Comparison of ENCODE assay signal across 13 cellular contexts in the genomic region with DNA sequence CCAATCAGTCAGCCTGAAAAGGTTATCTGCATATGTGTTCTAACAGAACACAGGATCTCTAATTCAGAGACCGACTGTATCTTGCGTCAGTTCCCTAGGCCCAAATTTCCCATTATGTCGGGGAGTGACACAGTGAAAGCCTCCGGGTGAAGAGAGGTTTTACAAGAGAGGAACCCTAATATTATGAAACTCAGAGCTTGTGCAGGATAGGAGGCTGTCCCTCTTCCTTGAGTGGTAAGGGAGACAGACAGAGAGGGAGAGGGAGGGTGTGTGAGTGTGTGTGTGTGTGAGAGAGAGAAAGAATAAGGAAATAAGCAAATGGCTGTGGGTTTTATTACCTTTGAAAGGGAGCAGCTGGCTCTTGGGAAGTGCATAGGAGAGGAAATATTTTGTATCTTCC. TPM values are rescaled to one million over a fixed set of nuclear protein-coding genes. Genes with fewer than 3 reads are reported as not detected.
A peak's percentile ranks its signal among the peaks of the same experiment; 100 is the strongest.
DNase-seq lines count a peak whose midpoint lies in the region; ATAC-seq and TF ChIP-seq lines count a peak whose summit lies in the region.
"Had no signal": no experiment of that assay in that cellular context is flagged by ENCODE, and none has a peak within 500 bp of the region (broad histone marks: within the 10 kb centered on the region; RNA-seq: fewer than 3 reads in every experiment).

No MANE protein-coding gene starts in this region.

- H3K27ac ChIP-seq in lung (ENCODE audit: low read depth in 1 of 2, low read length in 1 of 2) (peak overlapping the region in 1 of 2 donors; percentile 82), subcutaneous abdominal adipose tissue (ENCODE audit: low read depth, low read length) (peak overlapping the region; percentile 50), foreskin keratinocyte (no peak overlapping the region)

- ATAC-seq in T-helper 17 cell (no peak), lung (ENCODE audit: insufficient read depth, low FRiP score) (peak; percentile 21), HG02763 (IDR thresholded peaks at IDR 0.05; ENCODE audit: unreplicated experiment) (no peak), foreskin keratinocyte (no peak)
- ATAC-seq: stimulated activated naive CD8-positive, alpha-beta T cell treated with anti-CD3 and anti-CD28 coated beads, Interleukin-15, Interleukin-2, amounts not matched to agents 100 U/mL and 50 U/mL, for 24 hours had no signal

- CTCF ChIA-PET in activated CD4-positive, alpha-beta memory T cell treated with anti-CD3 and anti-CD28 coated beads, Interleukin-2, amount 10 ng/mL, durations not matched to agents 7 days and 5 days (lab: Charles Lee), result interaction anchor here (0.9 to 1.4 kb wide), 2 partner anchors 8 to 84 kb away, joined by 3 to 4 read pairs; a partner anchor contains a TSS
- CTCF ChIA-PET in activated CD4-positive, alpha-beta memory T cell treated with anti-CD3 and anti-CD28 coated beads for 36 hours (lab: Charles Lee), result no interaction called here

- peaks cover 34% of the 10 kb centered on the region for H3K27me3 Mint-ChIP-seq in activated CD4-positive, alpha-beta memory T cell treated with anti-CD3 and anti-CD28 coated beads, Interleukin-2, amount 10 ng/mL, durations not matched to agents 7 days and 5 days
- peaks cover 2% of the 10 kb centered on the region for H3K27me3 Mint-ChIP-seq in activated CD4-positive, alpha-beta memory T cell treated with anti-CD3 and anti-CD28 coated beads for 36 hours
- H3K27me3 Mint-ChIP-seq in T-helper 17 cell, result peaks cover 10% of the 10 kb centered on the region

- TF ChIP-seq CTCF in lung (IDR thresholded peaks at IDR 0.05; ENCODE audit: control extremely low read depth, extremely low read depth) (no peak), foreskin keratinocyte (conservative IDR thresholded peaks at IDR 0.05) (no peak)

- H3K27me3 ChIP-seq in lung (ENCODE audit: control insufficient read depth, insufficient read depth), result no peaks in the 10 kb centered on the region
- H3K27me3 ChIP-seq in subcutaneous abdominal adipose tissue (ENCODE audit: control insufficient read depth in 5 of 5, insufficient read depth in 4 of 5, low read length in 5 of 5), result no peaks in the 10 kb centered on the region
- H3K27me3 ChIP-seq in foreskin keratinocyte, result peaks cover 23% of the 10 kb centered on the region

- H3K4me3 Mint-ChIP-seq in activated CD4-positive, alpha-beta memory T cell treated with anti-CD3 and anti-CD28 coated beads, Interleukin-2, amount 10 ng/mL, durations not matched to agents 7 days and 5 days, result peak overlapping the region; percentile 28
- no peak overlapping the region for H3K4me3 Mint-ChIP-seq in activated CD4-positive, alpha-beta memory T cell treated with anti-CD3 and anti-CD28 coated beads for 36 hours
- peak overlapping the region; percentile 82 for H3K4me3 Mint-ChIP-seq in T-helper 17 cell

- intact Hi-C loops in activated CD4-positive, alpha-beta memory T cell treated with anti-CD3 and anti-CD28 coated beads for 36 hours (cut with micrococcal nuclease), result no loop called here

- WGBS in lung, 2 donors, result 20 to 53% methylated on average over 4 of the region's 4 CpGs

- H3K4me1 Mint-ChIP-seq in activated CD4-positive, alpha-beta memory T cell treated with anti-CD3 and anti-CD28 coated beads, Interleukin-2, amount 10 ng/mL, durations not matched to agents 7 days and 5 days, result peaks cover 34% of the 10 kb centered on the region
- H3K4me1 Mint-ChIP-seq in activated CD4-positive, alpha-beta memory T cell treated with anti-CD3 and anti-CD28 coated beads for 36 hours (ENCODE audit: low read depth), result peaks cover 24% of the 10 kb centered on the region
- peaks cover 25% of the 10 kb centered on the region for H3K4me1 Mint-ChIP-seq in T-helper 17 cell

- peaks cover 2% of the 10 kb centered on the region for H3K36me3 Mint-ChIP-seq in activated CD4-positive, alpha-beta memory T cell treated with anti-CD3 and anti-CD28 coated beads, Interleukin-2, amount 10 ng/mL, durations not matched to agents 7 days and 5 days (ENCODE audit: low read depth)
- no peaks in the 10 kb centered on the region for H3K36me3 Mint-ChIP-seq in activated CD4-positive, alpha-beta memory T cell treated with anti-CD3 and anti-CD28 coated beads for 36 hours
- peaks cover 3% of the 10 kb centered on the region for H3K36me3 Mint-ChIP-seq in T-helper 17 cell (ENCODE audit: low read depth)

- H3K4me1 ChIP-seq in lung (ENCODE audit: control insufficient read depth in 2 of 2, insufficient read depth in 2 of 2, low read length in 2 of 2) (peaks cover 0 to 3% of the 10 kb centered on the region in 2 donors), subcutaneous abdominal adipose tissue (ENCODE audit: control insufficient read depth in 5 of 5, insufficient read depth in 5 of 5, low read length in 5 of 5) (peaks cover 4 to 28% (median 24%) of the 10 kb centered on the region in 5 donors), foreskin keratinocyte (no peaks in the 10 kb centered on the region)

- H3K27ac Mint-ChIP-seq in activated CD4-positive, alpha-beta memory T cell treated with anti-CD3 and anti-CD28 coated beads, Interleukin-2, amount 10 ng/mL, durations not matched to agents 7 days and 5 days, result no peak overlapping the region
- H3K27ac Mint-ChIP-seq in activated CD4-positive, alpha-beta memory T cell treated with anti-CD3 and anti-CD28 coated beads for 36 hours, result no peak overlapping the region
- H3K27ac Mint-ChIP-seq in T-helper 17 cell, result peak overlapping the region; percentile 14

- no peaks in the 10 kb centered on the region for H3K9me3 ChIP-seq in T-helper 17 cell (ENCODE audit: control insufficient read depth, low read length, poor library complexity, severe bottlenecking)
- no peaks in the 10 kb centered on the region for H3K9me3 ChIP-seq in lung (ENCODE audit: control insufficient read depth in 2 of 2, insufficient read depth in 1 of 2, low read length in 1 of 2)
- peaks cover 0 to 6% (median 0%) of the 10 kb centered on the region in 5 donors for H3K9me3 ChIP-seq in subcutaneous abdominal adipose tissue (ENCODE audit: control insufficient read depth in 5 of 5, low read length in 5 of 5)

- H3K4me3 ChIP-seq in lung (no peak overlapping the region), subcutaneous abdominal adipose tissue (ENCODE audit: low read depth in 1 of 5, low read length in 5 of 5) (peak overlapping the region; percentile 73 to 92 (median 84))

- H3K9me3 Mint-ChIP-seq in activated CD4-positive, alpha-beta memory T cell treated with anti-CD3 and anti-CD28 coated beads, Interleukin-2, amount 10 ng/mL, durations not matched to agents 7 days and 5 days, result no peaks in the 10 kb centered on the region
- peaks cover 4% of the 10 kb centered on the region for H3K9me3 Mint-ChIP-seq in activated CD4-positive, alpha-beta memory T cell treated with anti-CD3 and anti-CD28 coated beads for 36 hours

- peak overlapping the region in 4 of 5 donors; percentile 24 to 87 (median 44) for H3K9ac ChIP-seq in subcutaneous abdominal adipose tissue (ENCODE audit: low read length in 5 of 5)

- no peak for DNase-seq in activated CD4-positive, alpha-beta memory T cell treated with anti-CD3 and anti-CD28 coated beads, Interleukin-2, amount 10 ng/mL, durations not matched to agents 7 days and 5 days
- no peak for DNase-seq in activated CD4-positive, alpha-beta memory T cell treated with anti-CD3 and anti-CD28 coated beads for 36 hours
- DNase-seq in T-helper 17 cell (no peak), lung (ENCODE audit: low spot score) (no peak), activated gamma-delta T cell (lab: John Stamatoyannopoulos, UW) (no peak), foreskin keratinocyte (no peak)
- DNase-seq: activated CD4-positive, alpha-beta T cell treated with anti-CD3 and anti-CD28 coated beads, Interleukin-2, amount 50 U/mL, for 1 hour; amniotic stem cell; hippocampal formation; SHP77; stimulated activated naive CD8-positive, alpha-beta T cell treated with anti-CD3 and anti-CD28 coated beads, Interleukin-15, Interleukin-2, amounts not matched to agents 100 U/mL and 50 U/mL, for 24 hours had no signal

- H3K36me3 ChIP-seq in lung (ENCODE audit: control insufficient read depth in 2 of 2, insufficient read depth in 2 of 2, low read length in 2 of 2) (no peaks in the 10 kb centered on the region), subcutaneous abdominal adipose tissue (ENCODE audit: control insufficient read depth in 5 of 5, insufficient read depth in 5 of 5, low read length in 5 of 5) (no peaks in the 10 kb centered on the region)

- POLR2A ChIA-PET in activated CD4-positive, alpha-beta memory T cell treated with anti-CD3 and anti-CD28 coated beads, Interleukin-2, amount 10 ng/mL, durations not matched to agents 7 days and 5 days (lab: Charles Lee), result interaction anchor here (1.1 to 1.3 kb wide), 3 partner anchors 54 to 230 kb away, joined by 3 to 7 read pairs (median 3); a partner anchor contains a TSS
- POLR2A ChIA-PET in activated CD4-positive, alpha-beta memory T cell treated with anti-CD3 and anti-CD28 coated beads for 36 hours (lab: Charles Lee), result no interaction called here

RNA-seq across cellular contexts. Expression of a gene that starts 1.9 kb away (rescaled TPM):
- under 1 TPM; 0.23 to 0.38 TPM for total RNA-seq in activated CD4-positive, alpha-beta memory T cell treated with anti-CD3 and anti-CD28 coated beads, Interleukin-2, amount 10 ng/mL, durations not matched to agents 7 days and 5 days
- total RNA-seq in activated CD4-positive, alpha-beta memory T cell treated with anti-CD3 and anti-CD28 coated beads for 36 hours, result under 1 TPM; 0.39 to 0.62 TPM
- total RNA-seq in T-helper 17 cell (1 to 10 TPM; 1.4 to 9.2 TPM), lung (10 to 100 TPM; 57.9 to 86.0 TPM), foreskin keratinocyte (not detected in 2 replicates)
- polyA plus RNA-seq in lung (100 to 1,000 TPM in 1 of 2 donors, 10 to 100 TPM in 1; 74.5 to 357 TPM), foreskin keratinocyte (0.11 and 0.12 TPM in 2 replicates)

RNA-seq across cellular contexts. Expression of a gene that starts 8.2 kb away (rescaled TPM):
- 10 to 100 TPM; 28.9 to 29.0 TPM for total RNA-seq in activated CD4-positive, alpha-beta memory T cell treated with anti-CD3 and anti-CD28 coated beads, Interleukin-2, amount 10 ng/mL, durations not matched to agents 7 days and 5 days
- total RNA-seq in activated CD4-positive, alpha-beta memory T cell treated with anti-CD3 and anti-CD28 coated beads for 36 hours, result 10 to 100 TPM; 33.7 to 33.8 TPM
- total RNA-seq in T-helper 17 cell, result 10 to 100 TPM; 18.3 to 23.1 TPM
- 10 to 100 TPM in 1 of 2 donors, 1 to 10 TPM in 1; 9.0 to 14.9 TPM for total RNA-seq in lung
- polyA plus RNA-seq in lung, result 10 to 100 TPM; 13.2 to 25.8 TPM
- 9.8 and 11.3 TPM in 2 replicates for total RNA-seq in foreskin keratinocyte
- 8.8 and 8.9 TPM in 2 replicates for polyA plus RNA-seq in foreskin keratinocyte

RNA-seq across cellular contexts. Expression of a gene that starts 16.4 kb away (rescaled TPM):
- 10 to 100 TPM; 73.0 to 83.8 TPM for total RNA-seq in activated CD4-positive, alpha-beta memory T cell treated with anti-CD3 and anti-CD28 coated beads, Interleukin-2, amount 10 ng/mL, durations not matched to agents 7 days and 5 days
- 10 to 100 TPM; 63.8 to 69.4 TPM for total RNA-seq in activated CD4-positive, alpha-beta memory T cell treated with anti-CD3 and anti-CD28 coated beads for 36 hours
- total RNA-seq in T-helper 17 cell (10 to 100 TPM; 40.7 to 46.2 TPM), lung (10 to 100 TPM; 35.4 to 57.9 TPM), foreskin keratinocyte (51.7 and 59.5 TPM in 2 replicates)
- polyA plus RNA-seq in lung (100 to 1,000 TPM; 133 to 365 TPM), foreskin keratinocyte (89.6 and 99.0 TPM in 2 replicates)

RNA-seq across cellular contexts. Expression of a gene that starts 16.6 kb away (rescaled TPM):
- 100 to 1,000 TPM; 123 to 126 TPM for total RNA-seq in activated CD4-positive, alpha-beta memory T cell treated with anti-CD3 and anti-CD28 coated beads, Interleukin-2, amount 10 ng/mL, durations not matched to agents 7 days and 5 days
- total RNA-seq in activated CD4-positive, alpha-beta memory T cell treated with anti-CD3 and anti-CD28 coated beads for 36 hours, result 100 to 1,000 TPM; 103 to 104 TPM
- total RNA-seq in T-helper 17 cell (100 to 1,000 TPM; 168 to 172 TPM), lung (100 to 1,000 TPM in 1 of 2 donors, 10 to 100 TPM in 1; 85.3 to 104 TPM), foreskin keratinocyte (77.8 and 92.6 TPM in 2 replicates)
- polyA plus RNA-seq in lung (10 to 100 TPM; 58.3 to 95.7 TPM), foreskin keratinocyte (65.2 and 72.9 TPM in 2 replicates)

RNA-seq across cellular contexts. Expression of a gene that starts 33.6 kb away (rescaled TPM):
- total RNA-seq in activated CD4-positive, alpha-beta memory T cell treated with anti-CD3 and anti-CD28 coated beads, Interleukin-2, amount 10 ng/mL, durations not matched to agents 7 days and 5 days, result 10 to 100 TPM; 35.0 to 35.2 TPM
- total RNA-seq in activated CD4-positive, alpha-beta memory T cell treated with anti-CD3 and anti-CD28 coated beads for 36 hours, result 10 to 100 TPM; 30.4 to 32.1 TPM
- 10 to 100 TPM; 34.8 to 36.3 TPM for total RNA-seq in T-helper 17 cell
- 10 to 100 TPM; 15.0 to 25.5 TPM for total RNA-seq in lung
- 10 to 100 TPM; 16.6 to 17.9 TPM for polyA plus RNA-seq in lung
- 27.7 and 28.1 TPM in 2 replicates for total RNA-seq in foreskin keratinocyte
- polyA plus RNA-seq in foreskin keratinocyte, result 17.4 and 17.5 TPM in 2 replicates

Comparison
In these comparisons a context has a peak if more than half of its experiments do, and no peak if none do; other contexts are left out.
1. RNA of a gene that starts 1.9 kb away (total RNA-seq): 57.9 to 86.0 TPM in lung; 1.4 to 9.2 TPM in T-helper 17 cell, 0.39 to 0.62 TPM in activated CD4-positive, alpha-beta memory T cell treated with anti-CD3 and anti-CD28 coated beads for 36 hours, 0.23 to 0.38 TPM in activated CD4-positive, alpha-beta memory T cell treated with anti-CD3 and anti-CD28 coated beads, Interleukin-2, amount 10 ng/mL, durations not matched to agents 7 days and 5 days and not detected in foreskin keratinocyte; every median in the first group is over 4 times any median in the second.